In genomic region chr5:100517301-100517974, GRCh38 we compare ENCODE assay signal across 12 cellular contexts. TPM values are rescaled to one million over a fixed set of nuclear protein-coding genes. Genes with fewer than 3 reads are reported as not detected.
DNase-seq lines count a peak whose midpoint lies in the region; ATAC-seq and TF ChIP-seq lines count a peak whose summit lies in the region.
"Had no signal": no experiment of that assay in that cellular context is flagged by ENCODE, and none has a peak within 500 bp of the region (broad histone marks: within the 10 kb centered on the region; RNA-seq: fewer than 3 reads in every experiment).

No MANE protein-coding gene starts in this region.

- POLR2A ChIA-PET in RWPE1 (lab: Yijun Ruan, JAX; ENCODE audit: low non-redundant PET), result no interaction called here

- no peaks in the 10 kb centered on the region for H3K36me3 ChIP-seq in psoas muscle (ENCODE audit: insufficient read depth in 1 of 2, low read depth in 1 of 2)
- H3K36me3 ChIP-seq: ascending aorta, stomach had no signal

- TF ChIP-seq CTCF in RWPE1 (conservative IDR thresholded peaks at IDR 0.05; ENCODE audit: low read depth), result no peak
- TF ChIP-seq CTCF in psoas muscle (IDR thresholded peaks at IDR 0.05), result no peak

- 54 to 61% (median 55%) methylated on average over 5 of the region's 5 CpGs for WGBS in psoas muscle, 3 donors

- H3K27ac ChIP-seq in RWPE1 (peak overlapping the region; percentile 69), psoas muscle (no peak overlapping the region)
- H3K27ac ChIP-seq: ascending aorta, stomach had no signal

- intact Hi-C loops in psoas muscle (cut with DNase I), result no loop called here

- H3K27me3 ChIP-seq in psoas muscle (ENCODE audit: insufficient read depth in 3 of 3, low read length in 2 of 3), result no peaks in the 10 kb centered on the region
- H3K27me3 ChIP-seq: ascending aorta, stomach had no signal

- H3K9me3 ChIP-seq in psoas muscle, result peaks cover 3% of the 10 kb centered on the region

- ATAC-seq in psoas muscle, result peak; percentile 26 to 88 (median 74)
- no peak for ATAC-seq in GM19455 (IDR thresholded peaks at IDR 0.05; ENCODE audit: unreplicated experiment)

- no peak overlapping the region for H3K4me3 ChIP-seq in psoas muscle
- H3K4me3 ChIP-seq: ascending aorta, stomach had no signal

- H3K4me1 ChIP-seq in psoas muscle, result no peaks in the 10 kb centered on the region
- H3K4me1 ChIP-seq: ascending aorta, stomach had no signal

- CTCF ChIA-PET in RWPE1 (lab: Yijun Ruan, JAX), result no interaction called here

- DNase-seq in H4 (ENCODE audit: low spot score) (peak; percentile 21), NCI-H2029 (lab: John Stamatoyannopoulos, UW) (peak; percentile 99), RWPE1 (ENCODE audit: low spot score) (peak; percentile 34), psoas muscle (no peak), HUDEP-2 (lab: John Stamatoyannopoulos, UW; ENCODE audit: unreplicated experiment in 76 of 76) (no peak)
- no peak for DNase-seq in stimulated activated naive CD4-positive, alpha-beta T cell treated with Interleukin-2 at 50 U/mL for 16 hours (lab: John Stamatoyannopoulos, UW)
- DNase-seq in activated CD4-positive, alpha-beta T cell treated with anti-CD3 and anti-CD28 coated beads for 4 hours, result no peak
- DNase-seq: activated CD8-positive, alpha-beta memory T cell treated with anti-CD3 and anti-CD28 coated beads for 24 hours; NCI-H1694; stomach had no signal

RNA-seq across cellular contexts. Expression of gene FAM174A, which starts 17.7 kb away (rescaled TPM):
- total RNA-seq in H4 (2014; rRNA removed; shearing (Covaris generic)), result 22.8 and 25.0 TPM in 2 replicates
- 10 to 100 TPM; 30.6 to 39.1 (median 35.0) TPM for total RNA-seq in psoas muscle
- polyA plus RNA-seq in psoas muscle, result 10 to 100 TPM; 37.5 to 55.1 (median 46.6) TPM

Comparison
In these comparisons a context has a peak if more than half of its experiments do, and no peak if none do; other contexts are left out.
1. DNase-seq: peak in H4 (single experiment), NCI-H2029 (single experiment) and RWPE1 (single experiment); none in psoas muscle (0 of 2), stimulated activated naive CD4-positive, alpha-beta T cell treated with Interleukin-2 at 50 U/mL for 16 hours (single experiment), HUDEP-2 (0 of 76) and activated CD4-positive, alpha-beta T cell treated with anti-CD3 and anti-CD28 coated beads for 4 hours (0 of 2).